In genomic region chr1:1605034-1605591, GRCh38 we compare ENCODE assay signal across 20 cellular contexts. TPM values are rescaled to one million over a fixed set of nuclear protein-coding genes. Genes with fewer than 3 reads are reported as not detected.
DNase-seq lines count a peak whose midpoint lies in the region; ATAC-seq and TF ChIP-seq lines count a peak whose summit lies in the region.
"Had no signal": no experiment of that assay in that cellular context is flagged by ENCODE, and none has a peak within 500 bp of the region (broad histone marks: within the 10 kb centered on the region; RNA-seq: fewer than 3 reads in every experiment).

No MANE protein-coding gene starts in this region.

- no peak for ATAC-seq in activated naive CD8-positive, alpha-beta T cell treated with anti-CD3 and anti-CD28 coated beads, Interleukin-2, amount 10 ng/mL, durations not matched to agents 7 days and 5 days (ENCODE audit: low read depth)
- ATAC-seq in activated naive CD8-positive, alpha-beta T cell treated with anti-CD3 and anti-CD28 coated beads, Interleukin-2, amount 50 U/mL, for 24 hours = no peak
- ATAC-seq: body of pancreas; psoas muscle; stimulated activated naive CD8-positive, alpha-beta T cell treated with anti-CD3 and anti-CD28 coated beads, Interleukin-15, amount 100 ng/mL, for 72 hours had no signal

- H3K36me3 Mint-ChIP-seq in activated naive CD8-positive, alpha-beta T cell treated with anti-CD3 and anti-CD28 coated beads, Interleukin-2, amount 10 ng/mL, durations not matched to agents 7 days and 5 days = no peaks in the 10 kb centered on the region
- no peaks in the 10 kb centered on the region for H3K36me3 Mint-ChIP-seq in activated naive CD8-positive, alpha-beta T cell treated with anti-CD3 and anti-CD28 coated beads, Interleukin-2, amount 50 U/mL, for 24 hours (ENCODE audit: low read depth)
- H3K36me3 Mint-ChIP-seq in activated T-helper 2 cell treated with anti-CD3 and anti-CD28 coated beads, Interferon-gamma antibody, Interleukin-2, Interleukin-4, amounts not matched to agents 10 μg/mL and 5 μg/mL and 100 μg/mL, durations not matched to agents 14 hours and 24 hours and 36 hours (ENCODE audit: low read depth) = no peaks in the 10 kb centered on the region
- H3K36me3 Mint-ChIP-seq in type B pancreatic cell = no peaks in the 10 kb centered on the region

- H3K27ac ChIP-seq in Karpas-422 (ENCODE audit: low read length) = no peak overlapping the region
- H3K27ac ChIP-seq: body of pancreas, psoas muscle, skin epidermis, tibial nerve had no signal

- POLR2A ChIA-PET in activated naive CD8-positive, alpha-beta T cell treated with anti-CD3 and anti-CD28 coated beads, Interleukin-2, amount 10 ng/mL, durations not matched to agents 7 days and 5 days (lab: Charles Lee) = interaction anchor here (1.1 kb wide), 1 partner anchor 10 kb away, joined by 10 read pairs; the partner anchor contains the start of gene MIB2

- H2AFZ ChIP-seq in Karpas-422 (ENCODE audit: low read length) = no peak overlapping the region

- H4K20me1 ChIP-seq in Karpas-422 (ENCODE audit: insufficient read depth, low read depth, low read length) = no peaks in the 10 kb centered on the region

- H3K27me3 Mint-ChIP-seq in activated naive CD8-positive, alpha-beta T cell treated with anti-CD3 and anti-CD28 coated beads, Interleukin-2, amount 10 ng/mL, durations not matched to agents 7 days and 5 days = peaks cover 3% of the 10 kb centered on the region
- H3K27me3 Mint-ChIP-seq in activated naive CD8-positive, alpha-beta T cell treated with anti-CD3 and anti-CD28 coated beads, Interleukin-2, amount 50 U/mL, for 24 hours = no peaks in the 10 kb centered on the region
- H3K27me3 Mint-ChIP-seq in activated T-helper 2 cell treated with anti-CD3 and anti-CD28 coated beads, Interferon-gamma antibody, Interleukin-2, Interleukin-4, amounts not matched to agents 10 μg/mL and 5 μg/mL and 100 μg/mL, durations not matched to agents 14 hours and 24 hours and 36 hours (ENCODE audit: low read depth) = no peaks in the 10 kb centered on the region
- H3K27me3 Mint-ChIP-seq in type B pancreatic cell = peaks cover 18% of the 10 kb centered on the region

- H3K9me2 ChIP-seq in Karpas-422 (replicated peaks; ENCODE audit: insufficient read depth, low read length) = no peaks in the 10 kb centered on the region

- TF ChIP-seq CTCF in type B pancreatic cell (conservative IDR thresholded peaks at IDR 0.05) = no peak

- H3K9me3 Mint-ChIP-seq in activated naive CD8-positive, alpha-beta T cell treated with anti-CD3 and anti-CD28 coated beads, Interleukin-2, amount 10 ng/mL, durations not matched to agents 7 days and 5 days = no peaks in the 10 kb centered on the region
- H3K9me3 Mint-ChIP-seq in activated naive CD8-positive, alpha-beta T cell treated with anti-CD3 and anti-CD28 coated beads, Interleukin-2, amount 50 U/mL, for 24 hours = no peaks in the 10 kb centered on the region
- H3K9me3 Mint-ChIP-seq in activated T-helper 2 cell treated with anti-CD3 and anti-CD28 coated beads, Interferon-gamma antibody, Interleukin-2, Interleukin-4, amounts not matched to agents 10 μg/mL and 5 μg/mL and 100 μg/mL, durations not matched to agents 14 hours and 24 hours and 36 hours = no peaks in the 10 kb centered on the region
- no peaks in the 10 kb centered on the region for H3K9me3 Mint-ChIP-seq in type B pancreatic cell
- H3K9me3 Mint-ChIP-seq: stimulated activated naive CD8-positive, alpha-beta T cell treated with anti-CD3 and anti-CD28 coated beads, Interleukin-15, amount 100 ng/mL, for 72 hours had no signal

- peaks cover 13% of the 10 kb centered on the region for H3K4me1 ChIP-seq in Karpas-422 (ENCODE audit: low read length)

- no peak for DNase-seq in activated naive CD8-positive, alpha-beta T cell treated with anti-CD3 and anti-CD28 coated beads, Interleukin-2, amount 10 ng/mL, durations not matched to agents 7 days and 5 days
- DNase-seq in activated naive CD8-positive, alpha-beta T cell treated with anti-CD3 and anti-CD28 coated beads, Interleukin-2, amount 50 U/mL, for 24 hours = no peak
- DNase-seq in Karpas-422 = peak; percentile 56
- DNase-seq in activated T-helper 2 cell treated with anti-CD3 and anti-CD28 coated beads, Interferon-gamma antibody, Interleukin-2, Interleukin-4, amounts not matched to agents 10 μg/mL and 5 μg/mL and 100 μg/mL, durations not matched to agents 14 hours and 24 hours and 36 hours (ENCODE audit: low spot score) = no peak
- DNase-seq in type B pancreatic cell (ENCODE audit: extremely low spot score, unreplicated experiment) = peak; percentile 66
- DNase-seq in NCI-H82 treated with DMSO at 0.1 percent for 48 hours (lab: John Stamatoyannopoulos, UW; ENCODE audit: unreplicated experiment) = no peak
- no peak for DNase-seq in DMS53 treated with DMSO at 0.1 percent for 48 hours (lab: John Stamatoyannopoulos, UW; ENCODE audit: unreplicated experiment)
- DNase-seq: activated CD4-positive, alpha-beta T cell treated with anti-CD3 and anti-CD28 coated beads for 48 hours; activated T-cell treated with anti-CD3 and anti-CD28 coated beads for 4 hours; AML-193; head of caudate nucleus; midbrain; NCI-H69; psoas muscle; SHP77; stimulated activated CD4-positive, alpha-beta T cell treated with anti-CD3 and anti-CD28 coated beads, Interleukin-2, amount 100 ng/mL, for 48 hours; stimulated activated naive CD8-positive, alpha-beta T cell treated with anti-CD3 and anti-CD28 coated beads, Interleukin-15, amount 100 ng/mL, for 72 hours had no signal

- H3K9me3 ChIP-seq in Karpas-422 (ENCODE audit: low read length) = no peaks in the 10 kb centered on the region
- H3K9me3 ChIP-seq: body of pancreas, psoas muscle, tibial nerve had no signal

- peak overlapping the region; percentile 32 for H3K27ac Mint-ChIP-seq in activated naive CD8-positive, alpha-beta T cell treated with anti-CD3 and anti-CD28 coated beads, Interleukin-2, amount 10 ng/mL, durations not matched to agents 7 days and 5 days
- no peak overlapping the region for H3K27ac Mint-ChIP-seq in activated naive CD8-positive, alpha-beta T cell treated with anti-CD3 and anti-CD28 coated beads, Interleukin-2, amount 50 U/mL, for 24 hours
- H3K27ac Mint-ChIP-seq in activated T-helper 2 cell treated with anti-CD3 and anti-CD28 coated beads, Interferon-gamma antibody, Interleukin-2, Interleukin-4, amounts not matched to agents 10 μg/mL and 5 μg/mL and 100 μg/mL, durations not matched to agents 14 hours and 24 hours and 36 hours = peak overlapping the region; percentile 67
- no peak overlapping the region for H3K27ac Mint-ChIP-seq in type B pancreatic cell
- H3K27ac Mint-ChIP-seq: stimulated activated naive CD8-positive, alpha-beta T cell treated with anti-CD3 and anti-CD28 coated beads, Interleukin-15, amount 100 ng/mL, for 72 hours had no signal

- no peaks in the 10 kb centered on the region for H3K36me3 ChIP-seq in Karpas-422 (ENCODE audit: insufficient read depth, low read length)
- H3K36me3 ChIP-seq: tibial nerve had no signal

- no peak overlapping the region for H3K4me3 Mint-ChIP-seq in activated naive CD8-positive, alpha-beta T cell treated with anti-CD3 and anti-CD28 coated beads, Interleukin-2, amount 10 ng/mL, durations not matched to agents 7 days and 5 days
- no peak overlapping the region for H3K4me3 Mint-ChIP-seq in activated naive CD8-positive, alpha-beta T cell treated with anti-CD3 and anti-CD28 coated beads, Interleukin-2, amount 50 U/mL, for 24 hours
- no peak overlapping the region for H3K4me3 Mint-ChIP-seq in activated T-helper 2 cell treated with anti-CD3 and anti-CD28 coated beads, Interferon-gamma antibody, Interleukin-2, Interleukin-4, amounts not matched to agents 10 μg/mL and 5 μg/mL and 100 μg/mL, durations not matched to agents 14 hours and 24 hours and 36 hours (ENCODE audit: low read depth)
- no peak overlapping the region for H3K4me3 Mint-ChIP-seq in type B pancreatic cell

- no peak overlapping the region for H3K4me3 ChIP-seq in Karpas-422 (ENCODE audit: low read length)
- H3K4me3 ChIP-seq: body of pancreas, psoas muscle, skin epidermis, tibial nerve had no signal

- H3K4me1 Mint-ChIP-seq in activated naive CD8-positive, alpha-beta T cell treated with anti-CD3 and anti-CD28 coated beads, Interleukin-2, amount 10 ng/mL, durations not matched to agents 7 days and 5 days = peaks cover 8% of the 10 kb centered on the region
- H3K4me1 Mint-ChIP-seq in activated naive CD8-positive, alpha-beta T cell treated with anti-CD3 and anti-CD28 coated beads, Interleukin-2, amount 50 U/mL, for 24 hours = peaks cover 12% of the 10 kb centered on the region
- H3K4me1 Mint-ChIP-seq in activated T-helper 2 cell treated with anti-CD3 and anti-CD28 coated beads, Interferon-gamma antibody, Interleukin-2, Interleukin-4, amounts not matched to agents 10 μg/mL and 5 μg/mL and 100 μg/mL, durations not matched to agents 14 hours and 24 hours and 36 hours (ENCODE audit: low read depth) = peaks cover 6% of the 10 kb centered on the region
- H3K4me1 Mint-ChIP-seq in type B pancreatic cell (ENCODE audit: unreplicated experiment) = no peaks in the 10 kb centered on the region

- H3K9ac ChIP-seq in Karpas-422 (ENCODE audit: low read length) = no peak overlapping the region

- no peaks in the 10 kb centered on the region for H3K79me2 ChIP-seq in Karpas-422 (ENCODE audit: low read length)

- intact Hi-C loops in activated T-helper 2 cell treated with anti-CD3 and anti-CD28 coated beads, Interferon-gamma antibody, Interleukin-2, Interleukin-4, amounts not matched to agents 10 μg/mL and 5 μg/mL and 100 μg/mL, durations not matched to agents 14 hours and 24 hours and 36 hours (cut with micrococcal nuclease) = no loop called here

- H3K4me2 ChIP-seq in Karpas-422 (ENCODE audit: low read depth, low read length, poor library complexity, severe bottlenecking) = no peak overlapping the region

- no peaks in the 10 kb centered on the region for H3K27me3 ChIP-seq in Karpas-422 (ENCODE audit: low read length)
- H3K27me3 ChIP-seq: body of pancreas had no signal

RNA-seq across cellular contexts. Expression of gene FNDC10, which starts 5.2 kb away (rescaled TPM):
- total RNA-seq in activated naive CD8-positive, alpha-beta T cell treated with anti-CD3 and anti-CD28 coated beads, Interleukin-2, amount 10 ng/mL, durations not matched to agents 7 days and 5 days = 1 to 10 TPM; 4.4 to 4.6 TPM
- 0.14 TPM in 1 of 2 replicates, not detected in the other for total RNA-seq in Karpas-422 (2014; rRNA removed; shearing (Covaris generic); ENCODE audit: low replicate concordance)
- 10.4 and 11.8 TPM in 2 replicates for total RNA-seq in activated T-helper 2 cell treated with anti-CD3 and anti-CD28 coated beads, Interferon-gamma antibody, Interleukin-2, Interleukin-4, amounts not matched to agents 10 μg/mL and 5 μg/mL and 100 μg/mL, durations not matched to agents 14 hours and 24 hours and 36 hours
- total RNA-seq in type B pancreatic cell (ENCODE audit: low replicate concordance) = 8.9 and 9.3 TPM in 2 replicates

RNA-seq across cellular contexts. Expression of gene MIB2, which starts 10.2 kb away (rescaled TPM):
- total RNA-seq in activated naive CD8-positive, alpha-beta T cell treated with anti-CD3 and anti-CD28 coated beads, Interleukin-2, amount 10 ng/mL, durations not matched to agents 7 days and 5 days = 10 to 100 TPM; 72.6 to 75.2 TPM
- 24.8 and 54.3 TPM in 2 replicates for total RNA-seq in Karpas-422 (2014; rRNA removed; shearing (Covaris generic); ENCODE audit: low replicate concordance)
- total RNA-seq in activated T-helper 2 cell treated with anti-CD3 and anti-CD28 coated beads, Interferon-gamma antibody, Interleukin-2, Interleukin-4, amounts not matched to agents 10 μg/mL and 5 μg/mL and 100 μg/mL, durations not matched to agents 14 hours and 24 hours and 36 hours = 30.2 and 32.7 TPM in 2 replicates
- total RNA-seq in type B pancreatic cell (ENCODE audit: low replicate concordance) = 73.6 and 114 TPM in 2 replicates

RNA-seq across cellular contexts. Expression of gene MMP23B, which starts 26.9 kb away (rescaled TPM):
- 1 to 10 TPM; 5.2 to 6.7 TPM for total RNA-seq in activated naive CD8-positive, alpha-beta T cell treated with anti-CD3 and anti-CD28 coated beads, Interleukin-2, amount 10 ng/mL, durations not matched to agents 7 days and 5 days
- total RNA-seq in Karpas-422 (2014; rRNA removed; shearing (Covaris generic); ENCODE audit: low replicate concordance) = 1.3 and 2.7 TPM in 2 replicates
- total RNA-seq in activated T-helper 2 cell treated with anti-CD3 and anti-CD28 coated beads, Interferon-gamma antibody, Interleukin-2, Interleukin-4, amounts not matched to agents 10 μg/mL and 5 μg/mL and 100 μg/mL, durations not matched to agents 14 hours and 24 hours and 36 hours = 0.94 and 1.4 TPM in 2 replicates
- 2.2 and 6.8 TPM in 2 replicates for total RNA-seq in type B pancreatic cell (ENCODE audit: low replicate concordance)

RNA-seq across cellular contexts. Expression of gene SSU72, which starts 30.4 kb away (rescaled TPM):
- total RNA-seq in activated naive CD8-positive, alpha-beta T cell treated with anti-CD3 and anti-CD28 coated beads, Interleukin-2, amount 10 ng/mL, durations not matched to agents 7 days and 5 days = 100 to 1,000 TPM; 118 TPM
- total RNA-seq in Karpas-422 (2014; rRNA removed; shearing (Covaris generic); ENCODE audit: low replicate concordance) = 70.9 and 80.6 TPM in 2 replicates
- total RNA-seq in activated T-helper 2 cell treated with anti-CD3 and anti-CD28 coated beads, Interferon-gamma antibody, Interleukin-2, Interleukin-4, amounts not matched to agents 10 μg/mL and 5 μg/mL and 100 μg/mL, durations not matched to agents 14 hours and 24 hours and 36 hours = 121 and 123 TPM in 2 replicates
- 117 and 126 TPM in 2 replicates for total RNA-seq in type B pancreatic cell (ENCODE audit: low replicate concordance)

RNA-seq across cellular contexts. Expression of gene CDK11B, which starts 53.7 kb away (rescaled TPM):
- 10 to 100 TPM; 40.8 to 42.3 TPM for total RNA-seq in activated naive CD8-positive, alpha-beta T cell treated with anti-CD3 and anti-CD28 coated beads, Interleukin-2, amount 10 ng/mL, durations not matched to agents 7 days and 5 days
- 11.4 and 16.1 TPM in 2 replicates for total RNA-seq in Karpas-422 (2014; rRNA removed; shearing (Covaris generic); ENCODE audit: low replicate concordance)
- 32.1 and 32.4 TPM in 2 replicates for total RNA-seq in activated T-helper 2 cell treated with anti-CD3 and anti-CD28 coated beads, Interferon-gamma antibody, Interleukin-2, Interleukin-4, amounts not matched to agents 10 μg/mL and 5 μg/mL and 100 μg/mL, durations not matched to agents 14 hours and 24 hours and 36 hours
- total RNA-seq in type B pancreatic cell (ENCODE audit: low replicate concordance) = 21.8 and 26.5 TPM in 2 replicates

Comparison
In these comparisons a context has a peak if more than half of its experiments do, and no peak if none do; other contexts are left out.
1. H3K27ac Mint-ChIP-seq: peak in activated naive CD8-positive, alpha-beta T cell treated with anti-CD3 and anti-CD28 coated beads, Interleukin-2, amount 10 ng/mL, durations not matched to agents 7 days and 5 days (single experiment) and activated T-helper 2 cell treated with anti-CD3 and anti-CD28 coated beads, Interferon-gamma antibody, Interleukin-2, Interleukin-4, amounts not matched to agents 10 μg/mL and 5 μg/mL and 100 μg/mL, durations not matched to agents 14 hours and 24 hours and 36 hours (single experiment); none in activated naive CD8-positive, alpha-beta T cell treated with anti-CD3 and anti-CD28 coated beads, Interleukin-2, amount 50 U/mL, for 24 hours (single experiment) and type B pancreatic cell (single experiment).
2. DNase-seq: peak in Karpas-422 (single experiment) and type B pancreatic cell (single experiment); none in activated naive CD8-positive, alpha-beta T cell treated with anti-CD3 and anti-CD28 coated beads, Interleukin-2, amount 10 ng/mL, durations not matched to agents 7 days and 5 days (single experiment), activated naive CD8-positive, alpha-beta T cell treated with anti-CD3 and anti-CD28 coated beads, Interleukin-2, amount 50 U/mL, for 24 hours (single experiment), activated T-helper 2 cell treated with anti-CD3 and anti-CD28 coated beads, Interferon-gamma antibody, Interleukin-2, Interleukin-4, amounts not matched to agents 10 μg/mL and 5 μg/mL and 100 μg/mL, durations not matched to agents 14 hours and 24 hours and 36 hours (single experiment), NCI-H82 treated with DMSO at 0.1 percent for 48 hours (single experiment) and DMS53 treated with DMSO at 0.1 percent for 48 hours (single experiment).